Comparison of ENCODE assay signal across 26 cellular contexts in genomic region chr5:40334242-40334635, GRCh38.
"Had no signal": no experiment of that assay in that cellular context is flagged by ENCODE, and none has a peak within 500 bp of the region (broad histone marks: within the 10 kb centered on the region; RNA-seq: fewer than 3 reads in every experiment).

No MANE protein-coding gene starts in this region.

- H3K27me3 ChIP-seq: esophagus muscularis mucosa, heart right ventricle, neural progenitor cell, sigmoid colon, spleen, testis, tibial artery had no signal

- H3K9ac ChIP-seq: neural progenitor cell had no signal

- ATAC-seq: stimulated activated memory B cell treated with anti-CD40 and anti-IgM and Interleukin-4, amounts not matched to agents 10 μg/mL and 1 μg/mL and 100 μg/mL, for 72 hours had no signal

- H3K27ac Mint-ChIP-seq: memory B cell; nephron; neural progenitor cell; stimulated activated memory B cell treated with anti-CD40 and anti-IgM and Interleukin-4, amounts not matched to agents 10 μg/mL and 1 μg/mL and 100 μg/mL, for 72 hours; type B pancreatic cell had no signal

- DNase-seq: effector memory CD4-positive, alpha-beta T cell; foreskin melanocyte; glutamatergic neuron; heart right ventricle; hippocampal formation; left colon; left ventricle myocardium superior; lower lobe of right lung; right cardiac atrium; sigmoid colon; spleen; stimulated activated CD4-positive, alpha-beta T cell treated with anti-CD3 and anti-CD28 coated beads, Interleukin-4, amount 100 ng/mL, for 4 hours; stimulated activated naive CD8-positive, alpha-beta T cell treated with anti-CD3 and anti-CD28 coated beads, Interleukin-15, Interleukin-2, amounts not matched to agents 100 U/mL and 50 U/mL, for 24 hours; substantia nigra; testis; tibial artery had no signal

- H3K4me2 ChIP-seq: neural progenitor cell had no signal

- FAIRE-seq: islet of Langerhans had no signal

- H2AFZ ChIP-seq: neural progenitor cell had no signal

- H3K9me3 ChIP-seq: esophagus muscularis mucosa, lower lobe of right lung, prostate gland, sigmoid colon, spleen, testis, tibial artery had no signal

- H3K4me3 Mint-ChIP-seq: memory B cell; nephron; neural progenitor cell; stimulated activated memory B cell treated with anti-CD40 and anti-IgM and Interleukin-4, amounts not matched to agents 10 μg/mL and 1 μg/mL and 100 μg/mL, for 72 hours; type B pancreatic cell had no signal

- H3K4me1 Mint-ChIP-seq: memory B cell; nephron; stimulated activated memory B cell treated with anti-CD40 and anti-IgM and Interleukin-4, amounts not matched to agents 10 μg/mL and 1 μg/mL and 100 μg/mL, for 72 hours had no signal

- H3K4me1 ChIP-seq: esophagus muscularis mucosa, lower lobe of right lung, neural progenitor cell, prostate gland, testis, tibial artery had no signal

- H3K4me3 ChIP-seq: coronary artery, esophagus muscularis mucosa, heart right ventricle, lower lobe of right lung, neural progenitor cell, prostate gland, sigmoid colon, skin epidermis, spleen, testis, tibial artery had no signal

- H3K36me3 Mint-ChIP-seq: memory B cell, neural progenitor cell, type B pancreatic cell had no signal

- H3K27ac ChIP-seq: coronary artery, esophagus muscularis mucosa, lower lobe of right lung, neural progenitor cell, prostate gland, sigmoid colon, spleen, testis, tibial artery had no signal

- H3K36me3 ChIP-seq: esophagus muscularis mucosa, heart right ventricle, lower lobe of right lung, neural progenitor cell, prostate gland, sigmoid colon, spleen, tibial artery had no signal

- H3K27me3 Mint-ChIP-seq: type B pancreatic cell had no signal

- H3K9me3 Mint-ChIP-seq: neural progenitor cell, type B pancreatic cell had no signal
